In genomic region chr13:51773515-51773914, GRCh38 we compare ENCODE assay signal across 20 cellular contexts. TPM values are rescaled to one million over a fixed set of nuclear protein-coding genes. Genes with fewer than 3 reads are reported as not detected.
DNase-seq lines count a peak whose midpoint lies in the region; ATAC-seq and TF ChIP-seq lines count a peak whose summit lies in the region.
"Had no signal": no experiment of that assay in that cellular context is flagged by ENCODE, and none has a peak within 500 bp of the region (broad histone marks: within the 10 kb centered on the region; RNA-seq: fewer than 3 reads in every experiment).

No MANE protein-coding gene starts in this region.

- no peaks in the 10 kb centered on the region for H3K36me3 ChIP-seq in right atrium auricular region
- H3K36me3 ChIP-seq in body of pancreas (replicated peaks in 1 of 2; ENCODE audit: insufficient read depth in 1 of 2, low read depth in 2 of 2): no peaks in the 10 kb centered on the region
- H3K36me3 ChIP-seq in endodermal cell (ENCODE audit: control insufficient read depth, insufficient read depth, low read length): no peaks in the 10 kb centered on the region
- no peaks in the 10 kb centered on the region for H3K36me3 ChIP-seq in breast epithelium

- no peak overlapping the region for H3K4me3 ChIP-seq in right atrium auricular region
- no peak overlapping the region for H3K4me3 ChIP-seq in body of pancreas
- no peak overlapping the region for H3K4me3 ChIP-seq in endodermal cell (ENCODE audit: low read length)
- no peak overlapping the region for H3K4me3 ChIP-seq in breast epithelium
- H3K4me3 ChIP-seq: A549; BLaER1 treated with 17β-estradiol and CSF1 and Interleukin-3, amounts not matched to agents 10 nM and 100 nM had no signal

- TF ChIP-seq POLR2A in body of pancreas (IDR thresholded peaks at IDR 0.05) (no peak), breast epithelium (IDR thresholded peaks at IDR 0.05) (no peak)

- H3K27ac ChIP-seq in right atrium auricular region (no peak overlapping the region), body of pancreas (peak overlapping the region; percentile 42 to 98 (median 94)), endodermal cell (ENCODE audit: low read depth, low read length) (no peak overlapping the region), breast epithelium (no peak overlapping the region)
- H3K27ac ChIP-seq: 22Rv1; A549; BLaER1 treated with 17β-estradiol and CSF1 and Interleukin-3, amounts not matched to agents 10 nM and 100 nM; C4-2B had no signal

- H3K9ac ChIP-seq in endodermal cell (ENCODE audit: extremely low read depth, low read length, poor library complexity, severe bottlenecking): no peak overlapping the region
- H3K9ac ChIP-seq: BLaER1 treated with 17β-estradiol and CSF1 and Interleukin-3, amounts not matched to agents 10 nM and 100 nM had no signal

- peaks cover 1% of the 10 kb centered on the region for H3K9me3 Mint-ChIP-seq in endodermal cell
- H3K9me3 Mint-ChIP-seq in activated naive CD4-positive, alpha-beta T cell treated with anti-CD3 and anti-CD28 coated beads, Interleukin-2, amount 50 U/mL, for 72 hours: no peaks in the 10 kb centered on the region
- H3K9me3 Mint-ChIP-seq: CD4-positive, alpha-beta T cell; CD8-positive, alpha-beta T cell had no signal

- ATAC-seq in body of pancreas: no peak
- ATAC-seq in activated naive CD4-positive, alpha-beta T cell treated with anti-CD3 and anti-CD28 coated beads, Interleukin-2, amount 50 U/mL, for 72 hours: no peak
- ATAC-seq: A549; CD8-positive, alpha-beta T cell had no signal

- H3K4me1 ChIP-seq in right atrium auricular region (peaks cover 0 to 35% of the 10 kb centered on the region in 2 donors), body of pancreas (peaks cover 72% of the 10 kb centered on the region), endodermal cell (ENCODE audit: control insufficient read depth, insufficient read depth, low read length) (no peaks in the 10 kb centered on the region), breast epithelium (peaks cover 0 to 13% of the 10 kb centered on the region in 2 donors)
- H3K4me1 ChIP-seq: A549, Caco-2 had no signal

- no peak overlapping the region for H3K27ac Mint-ChIP-seq in endodermal cell
- H3K27ac Mint-ChIP-seq in activated naive CD4-positive, alpha-beta T cell treated with anti-CD3 and anti-CD28 coated beads, Interleukin-2, amount 50 U/mL, for 72 hours: no peak overlapping the region
- H3K27ac Mint-ChIP-seq: B cell; CD4-positive, alpha-beta T cell; CD8-positive, alpha-beta T cell had no signal

- WGBS in body of pancreas, 2 donors: 92 to 100% methylated on average over 1 to 11 of the region's 11 CpGs
- WGBS in endodermal cell (ENCODE audit: insufficient coverage in 1 of 2, insufficient read length in 1 of 2), 2 experiments: 86 to 90% methylated on average over 5 to 11 of the region's 11 CpGs

- no peak overlapping the region for H3K4me3 Mint-ChIP-seq in endodermal cell
- H3K4me3 Mint-ChIP-seq: B cell; CD4-positive, alpha-beta T cell; CD8-positive, alpha-beta T cell had no signal

- TF ChIP-seq CTCF in right atrium auricular region (IDR thresholded peaks at IDR 0.05) (no peak), body of pancreas (IDR thresholded peaks at IDR 0.05) (no peak), endodermal cell (conservative IDR thresholded peaks at IDR 0.05) (no peak), breast epithelium (IDR thresholded peaks at IDR 0.05) (no peak)

- H3K36me3 Mint-ChIP-seq in endodermal cell (ENCODE audit: low read depth): peaks cover 3% of the 10 kb centered on the region
- no peaks in the 10 kb centered on the region for H3K36me3 Mint-ChIP-seq in activated naive CD4-positive, alpha-beta T cell treated with anti-CD3 and anti-CD28 coated beads, Interleukin-2, amount 50 U/mL, for 72 hours

- intact Hi-C loops in cardiac septum (cut with DNase I) (no loop called here), body of pancreas (cut with DNase I) (no loop called here), breast epithelium (cut with DNase I; ENCODE audit: low total_unique reads) (no loop called here)

- H3K4me1 Mint-ChIP-seq in endodermal cell: peaks cover 2% of the 10 kb centered on the region

- DNase-seq in right atrium auricular region (ENCODE audit: low spot score): peak; percentile 51
- no peak for DNase-seq in cardiac septum (ENCODE audit: low spot score)
- DNase-seq in body of pancreas: no peak
- peak; percentile 43 for DNase-seq in endodermal cell
- DNase-seq in stimulated activated CD8-positive, alpha-beta memory T cell treated with anti-CD3 and anti-CD28 coated beads, Interleukin-4, amount 100 ng/mL, for 48 hours: peak; percentile 11
- DNase-seq in activated effector memory CD4-positive, alpha-beta T cell treated with anti-CD3 and anti-CD28 coated beads, Interleukin-2, amount 50 U/mL, for 16 hours: no peak
- DNase-seq in breast epithelium (ENCODE audit: low spot score in 2 of 2): no peak
- no peak for DNase-seq in activated naive CD4-positive, alpha-beta T cell treated with anti-CD3 and anti-CD28 coated beads, Interleukin-2, amount 50 U/mL, for 72 hours (ENCODE audit: low spot score in 2 of 2)
- DNase-seq: AML-193; Caco-2; Calu3; CD4-positive, alpha-beta T cell; CD8-positive, alpha-beta T cell; DMS79 treated with DMSO at 0.1 percent for 48 hours; GF-D8 had no signal

- no peaks in the 10 kb centered on the region for H3K27me3 Mint-ChIP-seq in endodermal cell (ENCODE audit: insufficient read depth)
- H3K27me3 Mint-ChIP-seq: B cell; CD4-positive, alpha-beta T cell had no signal

- no peaks in the 10 kb centered on the region for H3K27me3 ChIP-seq in right atrium auricular region
- no peaks in the 10 kb centered on the region for H3K27me3 ChIP-seq in body of pancreas
- no peaks in the 10 kb centered on the region for H3K27me3 ChIP-seq in endodermal cell (ENCODE audit: control insufficient read depth, insufficient read depth, low read length, poor library complexity, severe bottlenecking)
- no peaks in the 10 kb centered on the region for H3K27me3 ChIP-seq in breast epithelium
- H3K27me3 ChIP-seq: BLaER1 treated with 17β-estradiol and CSF1 and Interleukin-3, amounts not matched to agents 10 nM and 100 nM had no signal

- H3K9me3 ChIP-seq in right atrium auricular region: no peaks in the 10 kb centered on the region
- no peaks in the 10 kb centered on the region for H3K9me3 ChIP-seq in body of pancreas
- no peaks in the 10 kb centered on the region for H3K9me3 ChIP-seq in endodermal cell (ENCODE audit: control insufficient read depth, low read length)
- no peaks in the 10 kb centered on the region for H3K9me3 ChIP-seq in breast epithelium
- H3K9me3 ChIP-seq: A549; BLaER1 treated with 17β-estradiol and CSF1 and Interleukin-3, amounts not matched to agents 10 nM and 100 nM; Caco-2 had no signal

RNA-seq across cellular contexts. Expression of gene DHRS12, which starts 30.4 kb away (rescaled TPM):
- 10 to 100 TPM in 1 of 2 donors, 1 to 10 TPM in 1; 9.6 to 10.1 TPM for total RNA-seq in right atrium auricular region
- total RNA-seq in cardiac septum: 9.8 TPM
- 10 to 100 TPM in 1 of 2 donors, 1 to 10 TPM in 1; 4.0 to 38.7 TPM for total RNA-seq in body of pancreas
- 10 to 100 TPM; 13.8 to 19.8 TPM for total RNA-seq in endodermal cell
- polyA plus RNA-seq in endodermal cell (2013, experiment 1 of 2): 18.1 TPM
- 11.8 TPM for polyA plus RNA-seq in endodermal cell (2013, experiment 2 of 2)
- total RNA-seq in breast epithelium: 10 to 100 TPM; 16.2 to 35.7 (median 16.4) TPM
- 1 to 10 TPM; 2.0 to 7.2 TPM for total RNA-seq in activated naive CD4-positive, alpha-beta T cell treated with anti-CD3 and anti-CD28 coated beads, Interleukin-2, amount 50 U/mL, for 72 hours

Comparison
In these comparisons a context has a peak if more than half of its experiments do, and no peak if none do; other contexts are left out.
1. DNase-seq: peak in right atrium auricular region (single experiment), endodermal cell (single experiment) and stimulated activated CD8-positive, alpha-beta memory T cell treated with anti-CD3 and anti-CD28 coated beads, Interleukin-4, amount 100 ng/mL, for 48 hours (single experiment); none in cardiac septum (single experiment), body of pancreas (0 of 4), activated effector memory CD4-positive, alpha-beta T cell treated with anti-CD3 and anti-CD28 coated beads, Interleukin-2, amount 50 U/mL, for 16 hours (single experiment), breast epithelium (0 of 2) and activated naive CD4-positive, alpha-beta T cell treated with anti-CD3 and anti-CD28 coated beads, Interleukin-2, amount 50 U/mL, for 72 hours (0 of 2).
2. H3K27ac ChIP-seq: peak in body of pancreas (4 of 4); none in right atrium auricular region (0 of 2), endodermal cell (single experiment) and breast epithelium (0 of 2).